Comparison of ENCODE assay signal across 2 cellular contexts in the genomic region with DNA sequence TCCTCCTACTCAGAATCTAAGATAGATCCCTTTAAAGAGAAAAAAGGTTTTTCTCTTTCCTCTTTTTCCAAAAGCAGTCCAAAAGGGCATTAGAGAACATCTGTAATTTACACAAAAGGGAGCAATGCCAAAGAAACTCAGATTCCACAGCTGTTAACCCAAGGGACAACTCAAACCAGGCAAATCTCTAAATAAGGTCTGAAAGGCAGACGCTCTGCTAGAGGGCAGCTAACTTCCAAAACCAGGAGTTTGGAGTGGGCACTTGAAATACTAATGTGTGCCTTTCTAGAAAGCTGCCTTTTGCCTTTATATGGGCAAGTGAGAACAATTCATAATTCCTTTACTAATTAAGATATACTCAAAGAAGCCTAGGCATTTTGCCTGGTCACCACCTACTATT.
TF ChIP-seq lines count a peak whose summit lies in the region.

No MANE protein-coding gene starts in this region.

TF ChIP-seq in IMR-90, 13 proteins besides CTCF, POLR2A, EP300 and RAD21:
- TF ChIP-seq BHLHE40 (IDR thresholded peaks at IDR 0.05; ENCODE audit: low read depth, low read length) (no peak), CHD1 (IDR thresholded peaks at IDR 0.05; ENCODE audit: low read depth, low read length) (no peak), SMC3 (IDR thresholded peaks at IDR 0.05; ENCODE audit: low read depth, low read length) (no peak), CEBPB (IDR thresholded peaks at IDR 0.05; ENCODE audit: low read depth, low read length) (no peak), RFX5 (IDR thresholded peaks at IDR 0.05; ENCODE audit: low read depth, low read length) (no peak), NFE2L2 (IDR thresholded peaks at IDR 0.05; ENCODE audit: low read depth, low read length) (no peak), MXI1 (IDR thresholded peaks at IDR 0.05; ENCODE audit: borderline replicate concordance, low read depth, low read length) (no peak)

TF ChIP-seq in WTC11, 78 proteins besides CTCF, POLR2A, EP300 and RAD21:
- TF ChIP-seq MYBL2 (CRISPR knock-in tag; IDR thresholded peaks at IDR 0.05) (no peak), SOX15 (CRISPR knock-in tag; IDR thresholded peaks at IDR 0.05) (no peak), MXD4 (CRISPR knock-in tag; IDR thresholded peaks at IDR 0.05; ENCODE audit: borderline replicate concordance) (no peak)
- TF ChIP-seq, protein P1, sequence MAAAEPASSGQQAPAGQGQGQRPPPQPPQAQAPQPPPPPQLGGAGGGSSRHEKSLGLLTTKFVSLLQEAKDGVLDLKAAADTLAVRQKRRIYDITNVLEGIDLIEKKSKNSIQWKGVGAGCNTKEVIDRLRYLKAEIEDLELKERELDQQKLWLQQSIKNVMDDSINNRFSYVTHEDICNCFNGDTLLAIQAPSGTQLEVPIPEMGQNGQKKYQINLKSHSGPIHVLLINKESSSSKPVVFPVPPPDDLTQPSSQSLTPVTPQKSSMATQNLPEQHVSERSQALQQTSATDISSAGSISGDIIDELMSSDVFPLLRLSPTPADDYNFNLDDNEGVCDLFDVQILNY (CRISPR knock-in tag; IDR thresholded peaks at IDR 0.05), result no peak
